Comparison of ENCODE assay signal across 8 cellular contexts in genomic region chr6:167898673-167899311, GRCh38.
DNase-seq lines count a peak whose midpoint lies in the region; ATAC-seq and TF ChIP-seq lines count a peak whose summit lies in the region.

No MANE protein-coding gene starts in this region.

- peaks cover 0 to 3% of the 10 kb centered on the region in 2 donors for H3K36me3 ChIP-seq in body of pancreas (replicated peaks in 1 of 2; ENCODE audit: insufficient read depth in 1 of 2, low read depth in 2 of 2)

- DNase-seq in COLO829 (ENCODE audit: low spot score) (peak; percentile 39), NCI-H2171 treated with DMSO at 0.1 percent for 48 hours (lab: John Stamatoyannopoulos, UW) (peak; percentile 82), body of pancreas (no peak), left lobe of liver (ENCODE audit: low spot score) (no peak)
- DNase-seq in activated CD4-positive, alpha-beta T cell treated with anti-CD3 and anti-CD28 coated beads for 1 hour = no peak
- DNase-seq in stimulated activated CD4-positive, alpha-beta T cell treated with anti-CD3 and anti-CD28 coated beads, Interleukin-4, amount 100 ng/mL, for 24 hours = no peak

- TF ChIP-seq POLR2A in body of pancreas (IDR thresholded peaks at IDR 0.05) = no peak

- no peaks in the 10 kb centered on the region for H3K9me3 ChIP-seq in body of pancreas

- no peak overlapping the region for H3K27ac ChIP-seq in body of pancreas

- intact Hi-C loops in body of pancreas (cut with DNase I) = loop anchor here (10.0 kb wide), 1 partner anchor 394 kb away; no protein-coding TSS in a partner anchor

- ATAC-seq in GM21717 (IDR thresholded peaks at IDR 0.05; ENCODE audit: unreplicated experiment) = peak; percentile 49
- ATAC-seq in body of pancreas = peak; percentile 38
- ATAC-seq in left lobe of liver = peak; percentile 73
- no peak for ATAC-seq in GM21381 (IDR thresholded peaks at IDR 0.05; ENCODE audit: unreplicated experiment)

- no peak overlapping the region for H3K4me3 ChIP-seq in body of pancreas

- H3K4me1 ChIP-seq in body of pancreas = no peaks in the 10 kb centered on the region

- no peaks in the 10 kb centered on the region for H3K27me3 ChIP-seq in body of pancreas

- 81 to 88% methylated on average over 3 of the region's 3 CpGs for WGBS in body of pancreas, 2 donors

- TF ChIP-seq CTCF in body of pancreas (IDR thresholded peaks at IDR 0.05) = peak; percentile 45 to 80 (median 77)

Comparison
In these comparisons a context has a peak if more than half of its experiments do, and no peak if none do; other contexts are left out.
1. DNase-seq: peak in COLO829 (single experiment) and NCI-H2171 treated with DMSO at 0.1 percent for 48 hours (single experiment); none in body of pancreas (0 of 4), left lobe of liver (single experiment), activated CD4-positive, alpha-beta T cell treated with anti-CD3 and anti-CD28 coated beads for 1 hour (single experiment) and stimulated activated CD4-positive, alpha-beta T cell treated with anti-CD3 and anti-CD28 coated beads, Interleukin-4, amount 100 ng/mL, for 24 hours (single experiment).